In genomic region chr2:52810460-52810859, GRCh38 we compare ENCODE assay signal across 9 cellular contexts.
DNase-seq lines count a peak whose midpoint lies in the region; ATAC-seq, FAIRE-seq and TF ChIP-seq lines count a peak whose summit lies in the region.
"Had no signal": no experiment of that assay in that cellular context is flagged by ENCODE, and none has a peak within 500 bp of the region (broad histone marks: within the 10 kb centered on the region; RNA-seq: fewer than 3 reads in every experiment).

No MANE protein-coding gene starts in this region.

- no peaks in the 10 kb centered on the region for H3K9me3 Mint-ChIP-seq in GM23338

- in situ Hi-C loops in Panc1 (cut with HindIII; ENCODE audit: low pct_unique_long_range_greater_than_20kb, low sequenced_read_pairs): no loop called here

- WGBS in A549 (ENCODE audit: missing lambda C conversion rate): 9% methylated on average over 4 of the region's 4 CpGs
- 24 to 26% methylated on average over 4 of the region's 4 CpGs for WGBS in heart right ventricle, 2 donors

- H3K27ac Mint-ChIP-seq in GM23338: no peak overlapping the region

- H3K27me3 Mint-ChIP-seq in GM23338 (ENCODE audit: insufficient read depth, low read depth, poor library complexity): no peaks in the 10 kb centered on the region

- CTCF ChIA-PET in A549 (lab: Yijun Ruan, JAX) (interaction anchor here (0.6 to 1.5 kb wide), 12 partner anchors 8 to 935 kb away, joined by 3 to 4 read pairs (median 4); no protein-coding TSS in a partner anchor), Panc1 (lab: Charles Lee) (no interaction called here)

- H3K4me3 Mint-ChIP-seq in GM23338: no peak overlapping the region

- peak; percentile 5 to 48 for DNase-seq in A549 (ENCODE audit: low read depth in 1 of 2, low spot score in 1 of 2)
- peak; percentile 55 for DNase-seq in GM23338 (ENCODE audit: low spot score)
- DNase-seq in Panc1 (ENCODE audit: low read depth, low spot score): peak; percentile 30
- DNase-seq in heart right ventricle: no peak
- no peak for DNase-seq in anterior cingulate cortex (lab: John Stamatoyannopoulos, UW)
- no peak for DNase-seq in T1000 (lab: John Stamatoyannopoulos, UW)
- no peak for DNase-seq in lower lobe of right lung

- H3K9me2 ChIP-seq in GM23338 (ENCODE audit: insufficient read depth): no peaks in the 10 kb centered on the region

- no peaks in the 10 kb centered on the region for H3K79me2 ChIP-seq in GM23338 (replicated peaks; ENCODE audit: insufficient read depth)

- H3F3A ChIP-seq in GM23338 (replicated peaks; ENCODE audit: low read depth): no peaks in the 10 kb centered on the region

- FAIRE-seq in A549 (lab: Jason Lieb, UNC): no peak
- FAIRE-seq: G401.6 had no signal

- TF ChIP-seq EP300 in A549 (IDR thresholded peaks at IDR 0.05): no peak

- peak; percentile 58 to 70 for TF ChIP-seq RAD21 in A549 (conservative IDR thresholded peaks at IDR 0.05 in 1 of 2, IDR thresholded peaks at IDR 0.05 in 1 of 2)

- H3K27me3 ChIP-seq in GM23338 (ENCODE audit: insufficient read depth) (no peaks in the 10 kb centered on the region), Panc1 (ENCODE audit: control insufficient read depth, insufficient read depth, low read length) (no peaks in the 10 kb centered on the region), heart right ventricle (no peaks in the 10 kb centered on the region), lower lobe of right lung (ENCODE audit: low read depth) (no peaks in the 10 kb centered on the region)

- ATAC-seq in A549 (peak; percentile 47 to 73; a peak in 3 of 6 replicates), GM23338 (peak; percentile 79), Panc1 (no peak), heart right ventricle (peak in 7 of 8 donors; percentile 34 to 75 (median 70)), lower lobe of right lung (no peak), GM21515 (IDR thresholded peaks at IDR 0.05; ENCODE audit: unreplicated experiment) (no peak)

- H3K36me3 ChIP-seq in GM23338 (ENCODE audit: insufficient read depth): no peaks in the 10 kb centered on the region
- H3K36me3 ChIP-seq in Panc1 (ENCODE audit: control insufficient read depth, insufficient read depth, low read length): no peaks in the 10 kb centered on the region
- H3K36me3 ChIP-seq in heart right ventricle: no peaks in the 10 kb centered on the region
- H3K36me3 ChIP-seq in lower lobe of right lung: no peaks in the 10 kb centered on the region

- H3K9me3 ChIP-seq in A549 (no peaks in the 10 kb centered on the region), Panc1 (ENCODE audit: control insufficient read depth, insufficient read depth, low read depth, low read length) (no peaks in the 10 kb centered on the region), heart right ventricle (no peaks in the 10 kb centered on the region), lower lobe of right lung (no peaks in the 10 kb centered on the region)

- no peak for TF ChIP-seq POLR2A in A549 (IDR thresholded peaks at IDR 0.05; ENCODE audit: low read length)

- H3K4me2 ChIP-seq in A549 (peak overlapping the region; percentile 39; the same call in 1 of the 3 replicates), GM23338 (no peak overlapping the region)

- TF ChIP-seq CTCF in A549 (IDR thresholded peaks at IDR 0.05) (peak; percentile 53), GM23338 (conservative IDR thresholded peaks at IDR 0.05; ENCODE audit: low read depth in 2 of 2) (peak; percentile 41 to 68; a peak in 3 of 4 replicates), Panc1 (IDR thresholded peaks at IDR 0.05) (peak; percentile 18; the same call in 1 of the 2 replicates), heart right ventricle (IDR thresholded peaks at IDR 0.05) (peak in 8 of 9 donors; percentile 12 to 62 (median 51)), lower lobe of right lung (IDR thresholded peaks at IDR 0.05) (no peak)

- H4K20me1 ChIP-seq in GM23338 (replicated peaks; ENCODE audit: insufficient read depth): no peaks in the 10 kb centered on the region

- no TSS peak for BruUV-seq in Panc1 (replicated peaks; lab: Mats Ljungman, UMichigan)

- H2AFZ ChIP-seq in GM23338: no peak overlapping the region

- H3K4me3 ChIP-seq in A549: no peak overlapping the region
- H3K4me3 ChIP-seq in GM23338: no peak overlapping the region
- no peak overlapping the region for H3K4me3 ChIP-seq in Panc1 (ENCODE audit: low read depth in 2 of 2, low read length in 2 of 2)
- no peak overlapping the region for H3K4me3 ChIP-seq in heart right ventricle
- H3K4me3 ChIP-seq in lower lobe of right lung: no peak overlapping the region

- H3K27ac ChIP-seq in A549 (no peak overlapping the region), GM23338 (ENCODE audit: low read depth) (no peak overlapping the region), Panc1 (ENCODE audit: low read length) (no peak overlapping the region), heart right ventricle (no peak overlapping the region), lower lobe of right lung (no peak overlapping the region)

- no peaks in the 10 kb centered on the region for H3K36me3 Mint-ChIP-seq in GM23338 (ENCODE audit: low read depth)

- H3K4me1 Mint-ChIP-seq in GM23338: no peaks in the 10 kb centered on the region; the same call in 2 of the 3 replicates

- 0 out of 3 replicates have a peak, but pooled peaks cover 3% of the 10 kb centered on the region for H3K4me1 ChIP-seq in A549
- H3K4me1 ChIP-seq in GM23338 (ENCODE audit: insufficient read depth): no peaks in the 10 kb centered on the region
- no peaks in the 10 kb centered on the region for H3K4me1 ChIP-seq in Panc1 (ENCODE audit: control insufficient read depth, insufficient read depth, low read length)
- peaks cover 0 to 7% (median 0%) of the 10 kb centered on the region in 9 donors for H3K4me1 ChIP-seq in heart right ventricle
- H3K4me1 ChIP-seq in lower lobe of right lung: no peaks in the 10 kb centered on the region

- POLR2A ChIA-PET in A549 (lab: Yijun Ruan, JAX) (no interaction called here), Panc1 (lab: Charles Lee) (no interaction called here)

- intact Hi-C loops in Panc1 (cut with micrococcal nuclease; ENCODE audit: unreplicated experiment): no loop called here
- intact Hi-C loops in heart right ventricle (cut with DNase I): loop anchor here in 4 of 10 donors (10.0 kb wide), 2 partner anchors 394 to 904 kb away; no protein-coding TSS in a partner anchor
- intact Hi-C loops in lower lobe of right lung (cut with DNase I): no loop called here

TF ChIP-seq in A549, 52 proteins besides CTCF, POLR2A, EP300 and RAD21:
- TF ChIP-seq SMC3 (IDR thresholded peaks at IDR 0.05) (peak; percentile 65), SREBF2 (IDR thresholded peaks at IDR 0.05) (no peak)

TF ChIP-seq in GM23338, 12 proteins besides CTCF, POLR2A, EP300 and RAD21 (continues in another document):
- TF ChIP-seq POLR2AphosphoS5 (IDR thresholded peaks at IDR 0.05; ENCODE audit: low read depth) (no peak), ETS1 (IDR thresholded peaks at IDR 0.05) (no peak), ZNF331 (CRISPR knock-in tag; IDR thresholded peaks at IDR 0.05; ENCODE audit: low read depth) (no peak), EZH2 (IDR thresholded peaks at IDR 0.05; ENCODE audit: low read depth, unreplicated experiment) (no peak), NANOG (IDR thresholded peaks at IDR 0.05; ENCODE audit: borderline replicate concordance) (no peak), REST (IDR thresholded peaks at IDR 0.05; ENCODE audit: unreplicated experiment) (no peak), STAT1 (IDR thresholded peaks at IDR 0.05; ENCODE audit: unreplicated experiment) (no peak), CREB1 (CRISPR knock-in tag; IDR thresholded peaks at IDR 0.05; ENCODE audit: low read depth) (no peak), JUNB (IDR thresholded peaks at IDR 0.05; ENCODE audit: unreplicated experiment) (no peak), EZH2phosphoT487 (IDR thresholded peaks at IDR 0.05; ENCODE audit: unreplicated experiment) (no peak), ZNF114 (CRISPR knock-in tag; IDR thresholded peaks at IDR 0.05) (no peak)

Comparison
In these comparisons a context has a peak if more than half of its experiments do, and no peak if none do; other contexts are left out.
1. ATAC-seq: peak in A549 (2 of 2), GM23338 (single experiment) and heart right ventricle (7 of 8); none in Panc1 (single experiment), lower lobe of right lung (0 of 2) and GM21515 (single experiment).
2. DNase-seq: peak in A549 (2 of 2), GM23338 (single experiment) and Panc1 (single experiment); none in heart right ventricle (0 of 2), anterior cingulate cortex (0 of 58), T1000 (single experiment) and lower lobe of right lung (single experiment).